8 cellular contexts compared by ENCODE assay signal in genomic region chr19:44113138-44113783, GRCh38. TPM values are rescaled to one million over a fixed set of nuclear protein-coding genes. Genes with fewer than 3 reads are reported as not detected.
DNase-seq lines count a peak whose midpoint lies in the region; ATAC-seq and TF ChIP-seq lines count a peak whose summit lies in the region.

Gene ZNF225, plus strand, starts transcription at chr19:44113399. Its CDS starts 2,429 bp downstream, at chr19:44115828.

- POLR2A ChIA-PET in AG04450 (lab: Yijun Ruan, JAX) (interaction anchor here (0.9 to 1.5 kb wide), 5 partner anchors 18 to 286 kb away, joined by 3 to 8 read pairs (median 5); partner anchors contain the start of genes ZNF224, ZNF226 and ZNF283), activated B cell treated with CpG ODN at 0.5 μM for 24 hours (lab: Charles Lee) (interaction anchor here (0.8 to 2.6 kb wide), 4 partner anchors 19 to 178 kb away, joined by 4 to 19 read pairs (median 7); partner anchors contain the start of genes ZNF224, ZNF226 and ZNF45)

- TF ChIP-seq POLR2A in spleen (IDR thresholded peaks at IDR 0.05): no peak

- CTCF ChIA-PET in AG04450 (lab: Charles Lee): no interaction called here
- CTCF ChIA-PET in activated B cell treated with CpG ODN at 0.5 μM for 24 hours (lab: Charles Lee): no interaction called here

- peak; percentile 76 for ATAC-seq in GM18873 (IDR thresholded peaks at IDR 0.05; ENCODE audit: low FRiP score, unreplicated experiment)
- peak; percentile 94 for ATAC-seq in HG03135 (IDR thresholded peaks at IDR 0.05; ENCODE audit: unreplicated experiment)
- peak; percentile 95 for ATAC-seq in activated B cell treated with CpG ODN at 0.5 μM for 24 hours (ENCODE audit: low read depth)

- TF ChIP-seq CTCF in AG04450 (IDR thresholded peaks at IDR 0.05; ENCODE audit: low read depth, low read length) (no peak; the same call in 1 of the 2 replicates), activated B cell treated with CpG ODN at 0.5 μM for 24 hours (IDR thresholded peaks at IDR 0.05) (no peak), spleen (IDR thresholded peaks at IDR 0.05 in 8 of 11, conservative IDR thresholded peaks at IDR 0.05 in 3 of 11) (peak in 4 of 11 experiments; percentile 19 to 42 (median 32))

- 0 to 1% (median 0%) methylated on average over 37 to 44 of the region's 44 CpGs for WGBS in spleen, 5 donors

- H3K27me3 Mint-ChIP-seq in activated B cell treated with CpG ODN at 0.5 μM for 24 hours: no peaks in the 10 kb centered on the region

- H3K4me1 ChIP-seq in spleen: peaks cover 10 to 34% (median 24%) of the 10 kb centered on the region in 6 donors

- H3K36me3 ChIP-seq in spleen: peaks cover 5 to 37% (median 21%) of the 10 kb centered on the region in 6 donors

- peak within 1 kb of the TSS; percentile 91 for H3K4me3 ChIP-seq in AG04450 (ENCODE audit: low read depth, low read length)
- peak within 1 kb of the TSS; percentile 71 to 91 (median 78) for H3K4me3 ChIP-seq in spleen

- H3K36me3 Mint-ChIP-seq in activated B cell treated with CpG ODN at 0.5 μM for 24 hours (ENCODE audit: low read depth): peaks cover 37% of the 10 kb centered on the region

- H3K9me3 ChIP-seq in AG04450 (ENCODE audit: control insufficient read depth, insufficient read depth, low read length) (peaks cover 10% of the 10 kb centered on the region), spleen (peaks cover 16 to 41% (median 40%) of the 10 kb centered on the region in 8 donors)

- peaks cover 31% of the 10 kb centered on the region for H3K4me1 Mint-ChIP-seq in activated B cell treated with CpG ODN at 0.5 μM for 24 hours

- peaks cover 12% of the 10 kb centered on the region for H3K9me3 Mint-ChIP-seq in activated B cell treated with CpG ODN at 0.5 μM for 24 hours

- H3K27ac ChIP-seq in AG04450 (ENCODE audit: low read depth, low read length): peak within 1 kb of the TSS; percentile 82
- peak within 1 kb of the TSS; percentile 32 to 85 (median 78) for H3K27ac ChIP-seq in spleen

- DNase-seq in AG04450 (ENCODE audit: low read depth, low spot score) (peak; percentile 96), NCI-H2196 treated with DMSO at 0.1 percent for 48 hours (lab: John Stamatoyannopoulos, UW; ENCODE audit: unreplicated experiment) (peak; percentile 94), activated B cell treated with CpG ODN at 0.5 μM for 24 hours (peak; percentile 65), cerebellar cortex (ENCODE audit: low spot score) (peak; percentile 100), iris pigment epithelial cell (ENCODE audit: low read depth) (peak; percentile 99), spleen (peak; percentile 94)

- intact Hi-C loops in activated B cell treated with CpG ODN at 0.5 μM for 24 hours (cut with micrococcal nuclease) (loop anchor here (1.0 to 5.0 kb wide), 10 partner anchors 19 to 286 kb away; partner anchors contain the start of genes ZNF224, ZNF226, ZNF227 and ZNF230), spleen (cut with DNase I; ENCODE audit: low total_unique reads) (loop anchor here (10.0 kb wide), 1 partner anchor 52 kb away; the partner anchor contains the start of gene ZNF226)

- peak within 1 kb of the TSS; percentile 83 for H3K27ac Mint-ChIP-seq in activated B cell treated with CpG ODN at 0.5 μM for 24 hours

- peak within 1 kb of the TSS; percentile 97 for H3K4me3 Mint-ChIP-seq in activated B cell treated with CpG ODN at 0.5 μM for 24 hours

- H3K27me3 ChIP-seq in AG04450 (ENCODE audit: control insufficient read depth, insufficient read depth, low read length): no peaks in the 10 kb centered on the region
- no peaks in the 10 kb centered on the region for H3K27me3 ChIP-seq in spleen (replicated peaks in 1 of 7)

RNA-seq across cellular contexts. Expression of gene ZNF225, which starts in this region (rescaled TPM):
- 3.1 and 5.1 TPM in 2 replicates for polyA plus RNA-seq in AG04450 (2011; rRNA removed)
- 4.9 and 7.7 TPM in 2 replicates for polyA minus RNA-seq in AG04450 (2011; rRNA and poly(A)+ RNA removed)
- 7.9 and 9.2 TPM in 2 replicates for total RNA-seq in activated B cell treated with CpG ODN at 0.5 μM for 24 hours
- 1 to 10 TPM; 5.0 to 9.4 (median 6.6) TPM for total RNA-seq in spleen
- 1 to 10 TPM; 1.4 to 2.0 (median 1.7) TPM for polyA plus RNA-seq in spleen

Comparison
In these comparisons a context has a peak if more than half of its experiments do, and no peak if none do; other contexts are left out.
1. Peak in every context shown above with its lines: DNase-seq, ATAC-seq, H3K4me3 ChIP-seq and H3K27ac ChIP-seq.